ENCODE assay signal across 1 cellular context in the genomic region with DNA sequence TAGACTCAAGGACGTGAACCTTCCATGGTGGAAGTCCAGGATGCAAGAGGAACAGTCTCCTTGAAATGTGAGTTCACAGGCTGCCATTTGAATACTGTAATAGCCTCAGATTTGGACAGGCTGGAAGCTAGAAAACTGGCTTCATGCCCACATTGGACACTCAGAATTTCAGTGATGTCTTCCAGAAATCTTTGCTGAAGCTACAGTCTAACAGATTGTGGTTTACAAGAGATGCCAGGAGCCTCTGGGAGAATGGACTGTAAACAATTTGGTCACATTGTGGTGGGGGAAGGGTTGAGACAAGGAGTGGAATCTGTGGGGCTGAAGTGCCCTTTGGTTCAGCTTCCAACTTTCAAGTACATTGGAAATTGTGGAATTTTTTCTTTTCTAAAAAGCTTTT.
TF ChIP-seq lines count a peak whose summit lies in the region.

No MANE protein-coding gene starts in this region.

TF ChIP-seq in H1, 55 proteins besides CTCF, POLR2A, EP300 and RAD21:
- no peak for TF ChIP-seq TEAD4 (IDR thresholded peaks at IDR 0.05; ENCODE audit: low read depth, low read length)
- TF ChIP-seq ASH2L (IDR thresholded peaks at IDR 0.05; ENCODE audit: low read length), result no peak
- no peak for TF ChIP-seq RFX5 (IDR thresholded peaks at IDR 0.05; ENCODE audit: borderline replicate concordance, low read depth, low read length)
- TF ChIP-seq, protein P1, sequence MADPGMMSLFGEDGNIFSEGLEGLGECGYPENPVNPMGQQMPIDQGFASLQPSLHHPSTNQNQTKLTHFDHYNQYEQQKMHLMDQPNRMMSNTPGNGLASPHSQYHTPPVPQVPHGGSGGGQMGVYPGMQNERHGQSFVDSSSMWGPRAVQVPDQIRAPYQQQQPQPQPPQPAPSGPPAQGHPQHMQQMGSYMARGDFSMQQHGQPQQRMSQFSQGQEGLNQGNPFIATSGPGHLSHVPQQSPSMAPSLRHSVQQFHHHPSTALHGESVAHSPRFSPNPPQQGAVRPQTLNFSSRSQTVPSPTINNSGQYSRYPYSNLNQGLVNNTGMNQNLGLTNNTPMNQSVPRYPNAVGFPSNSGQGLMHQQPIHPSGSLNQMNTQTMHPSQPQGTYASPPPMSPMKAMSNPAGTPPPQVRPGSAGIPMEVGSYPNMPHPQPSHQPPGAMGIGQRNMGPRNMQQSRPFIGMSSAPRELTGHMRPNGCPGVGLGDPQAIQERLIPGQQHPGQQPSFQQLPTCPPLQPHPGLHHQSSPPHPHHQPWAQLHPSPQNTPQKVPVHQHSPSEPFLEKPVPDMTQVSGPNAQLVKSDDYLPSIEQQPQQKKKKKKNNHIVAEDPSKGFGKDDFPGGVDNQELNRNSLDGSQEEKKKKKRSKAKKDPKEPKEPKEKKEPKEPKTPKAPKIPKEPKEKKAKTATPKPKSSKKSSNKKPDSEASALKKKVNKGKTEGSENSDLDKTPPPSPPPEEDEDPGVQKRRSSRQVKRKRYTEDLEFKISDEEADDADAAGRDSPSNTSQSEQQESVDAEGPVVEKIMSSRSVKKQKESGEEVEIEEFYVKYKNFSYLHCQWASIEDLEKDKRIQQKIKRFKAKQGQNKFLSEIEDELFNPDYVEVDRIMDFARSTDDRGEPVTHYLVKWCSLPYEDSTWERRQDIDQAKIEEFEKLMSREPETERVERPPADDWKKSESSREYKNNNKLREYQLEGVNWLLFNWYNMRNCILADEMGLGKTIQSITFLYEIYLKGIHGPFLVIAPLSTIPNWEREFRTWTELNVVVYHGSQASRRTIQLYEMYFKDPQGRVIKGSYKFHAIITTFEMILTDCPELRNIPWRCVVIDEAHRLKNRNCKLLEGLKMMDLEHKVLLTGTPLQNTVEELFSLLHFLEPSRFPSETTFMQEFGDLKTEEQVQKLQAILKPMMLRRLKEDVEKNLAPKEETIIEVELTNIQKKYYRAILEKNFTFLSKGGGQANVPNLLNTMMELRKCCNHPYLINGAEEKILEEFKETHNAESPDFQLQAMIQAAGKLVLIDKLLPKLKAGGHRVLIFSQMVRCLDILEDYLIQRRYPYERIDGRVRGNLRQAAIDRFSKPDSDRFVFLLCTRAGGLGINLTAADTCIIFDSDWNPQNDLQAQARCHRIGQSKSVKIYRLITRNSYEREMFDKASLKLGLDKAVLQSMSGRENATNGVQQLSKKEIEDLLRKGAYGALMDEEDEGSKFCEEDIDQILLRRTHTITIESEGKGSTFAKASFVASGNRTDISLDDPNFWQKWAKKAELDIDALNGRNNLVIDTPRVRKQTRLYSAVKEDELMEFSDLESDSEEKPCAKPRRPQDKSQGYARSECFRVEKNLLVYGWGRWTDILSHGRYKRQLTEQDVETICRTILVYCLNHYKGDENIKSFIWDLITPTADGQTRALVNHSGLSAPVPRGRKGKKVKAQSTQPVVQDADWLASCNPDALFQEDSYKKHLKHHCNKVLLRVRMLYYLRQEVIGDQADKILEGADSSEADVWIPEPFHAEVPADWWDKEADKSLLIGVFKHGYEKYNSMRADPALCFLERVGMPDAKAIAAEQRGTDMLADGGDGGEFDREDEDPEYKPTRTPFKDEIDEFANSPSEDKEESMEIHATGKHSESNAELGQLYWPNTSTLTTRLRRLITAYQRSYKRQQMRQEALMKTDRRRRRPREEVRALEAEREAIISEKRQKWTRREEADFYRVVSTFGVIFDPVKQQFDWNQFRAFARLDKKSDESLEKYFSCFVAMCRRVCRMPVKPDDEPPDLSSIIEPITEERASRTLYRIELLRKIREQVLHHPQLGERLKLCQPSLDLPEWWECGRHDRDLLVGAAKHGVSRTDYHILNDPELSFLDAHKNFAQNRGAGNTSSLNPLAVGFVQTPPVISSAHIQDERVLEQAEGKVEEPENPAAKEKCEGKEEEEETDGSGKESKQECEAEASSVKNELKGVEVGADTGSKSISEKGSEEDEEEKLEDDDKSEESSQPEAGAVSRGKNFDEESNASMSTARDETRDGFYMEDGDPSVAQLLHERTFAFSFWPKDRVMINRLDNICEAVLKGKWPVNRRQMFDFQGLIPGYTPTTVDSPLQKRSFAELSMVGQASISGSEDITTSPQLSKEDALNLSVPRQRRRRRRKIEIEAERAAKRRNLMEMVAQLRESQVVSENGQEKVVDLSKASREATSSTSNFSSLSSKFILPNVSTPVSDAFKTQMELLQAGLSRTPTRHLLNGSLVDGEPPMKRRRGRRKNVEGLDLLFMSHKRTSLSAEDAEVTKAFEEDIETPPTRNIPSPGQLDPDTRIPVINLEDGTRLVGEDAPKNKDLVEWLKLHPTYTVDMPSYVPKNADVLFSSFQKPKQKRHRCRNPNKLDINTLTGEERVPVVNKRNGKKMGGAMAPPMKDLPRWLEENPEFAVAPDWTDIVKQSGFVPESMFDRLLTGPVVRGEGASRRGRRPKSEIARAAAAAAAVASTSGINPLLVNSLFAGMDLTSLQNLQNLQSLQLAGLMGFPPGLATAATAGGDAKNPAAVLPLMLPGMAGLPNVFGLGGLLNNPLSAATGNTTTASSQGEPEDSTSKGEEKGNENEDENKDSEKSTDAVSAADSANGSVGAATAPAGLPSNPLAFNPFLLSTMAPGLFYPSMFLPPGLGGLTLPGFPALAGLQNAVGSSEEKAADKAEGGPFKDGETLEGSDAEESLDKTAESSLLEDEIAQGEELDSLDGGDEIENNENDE (IDR thresholded peaks at IDR 0.05; ENCODE audit: insufficient replicate concordance, low read length), result no peak
- TF ChIP-seq BCL11A (IDR thresholded peaks at IDR 0.05; ENCODE audit: low read depth in 2 of 2, low read length in 2 of 2), result no peak
- no peak for TF ChIP-seq HDAC2 (IDR thresholded peaks at IDR 0.05; ENCODE audit: borderline replicate concordance in 1 of 2, low read depth in 2 of 2, low read length in 2 of 2)
- no peak for TF ChIP-seq MAFK (IDR thresholded peaks at IDR 0.05; ENCODE audit: low read depth, low read length)
TF ChIP-seq in H1: peak in this region for 0.
